In the genomic region with DNA sequence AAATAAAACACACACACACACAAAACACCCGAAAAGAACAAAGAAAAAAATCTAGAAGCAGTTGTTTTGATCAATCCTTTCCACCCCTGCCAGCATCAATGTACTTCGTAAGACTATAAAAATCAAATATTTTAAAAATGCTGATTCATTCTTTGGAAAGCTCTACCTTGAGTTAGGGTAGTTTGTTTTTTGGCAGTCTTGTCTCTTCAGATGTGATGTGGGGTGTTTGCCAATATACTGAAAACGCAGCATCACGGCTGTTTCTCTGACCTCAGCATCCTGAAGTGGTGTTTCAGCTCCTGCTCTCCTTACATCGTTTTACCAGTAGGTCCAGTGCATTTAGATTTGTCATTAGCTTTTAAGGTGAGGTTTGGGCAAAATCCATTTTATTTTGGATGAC, we compare ENCODE assay signal across 23 cellular contexts.
"Had no signal": no experiment of that assay in that cellular context is flagged by ENCODE, and none has a peak within 500 bp of the region (broad histone marks: within the 10 kb centered on the region; RNA-seq: fewer than 3 reads in every experiment).

No MANE protein-coding gene starts in this region.

- H3K4me1 ChIP-seq: colonic mucosa, gastrocnemius medialis, thyroid gland had no signal

- H3K9me3 ChIP-seq: colonic mucosa, gastrocnemius medialis, thyroid gland had no signal

- H3K36me3 ChIP-seq: brain microvascular endothelial cell, colonic mucosa, gastrocnemius medialis, neural progenitor cell had no signal

- H3K9ac ChIP-seq: neural progenitor cell had no signal

- FAIRE-seq: islet of Langerhans had no signal

- H3K4me3 ChIP-seq: colonic mucosa, gastrocnemius medialis, neural progenitor cell, thyroid gland had no signal

- H3K27ac ChIP-seq: brain microvascular endothelial cell, colonic mucosa, epithelial cell of prostate, gastrocnemius medialis, neural progenitor cell, thyroid gland, VCaP had no signal

- ATAC-seq: activated CD4-positive, CD25-positive, alpha-beta regulatory T cell treated with anti-CD3 and anti-CD28 coated beads, Interleukin-2, amount 50 U/mL, for 24 hours; activated CD8-positive, alpha-beta T cell treated with anti-CD3 and anti-CD28 coated beads, Interleukin-2, amount 10 ng/mL, durations not matched to agents 7 days and 5 days; gastrocnemius medialis; left ventricle myocardium superior; naive thymus-derived CD8-positive, alpha-beta T cell; T-cell had no signal

- H3K27me3 ChIP-seq: brain microvascular endothelial cell, colonic mucosa, gastrocnemius medialis, neural progenitor cell, thyroid gland had no signal

- H2AFZ ChIP-seq: neural progenitor cell had no signal

- DNase-seq: activated CD4-positive, alpha-beta T cell treated with anti-CD3 and anti-CD28 coated beads, Interleukin-2, amount 10 ng/mL, durations not matched to agents 24 days and 14 days; activated CD8-positive, alpha-beta T cell treated with anti-CD3 and anti-CD28 coated beads, Interleukin-2, amount 10 ng/mL, durations not matched to agents 7 days and 5 days; activated gamma-delta T cell treated with Interleukin-2 at 50 U/mL for 16 hours; aorta; brain microvascular endothelial cell; colonic mucosa; endodermal cell; gastrocnemius medialis; hippocampal formation; left ventricle myocardium superior; mammary epithelial cell; naive thymus-derived CD8-positive, alpha-beta T cell; posterior cingulate gyrus; stimulated activated CD4-positive, alpha-beta T cell treated with anti-CD3 and anti-CD28 coated beads, Interleukin-12 subunit alpha, Interleukin-12 subunit beta, amount 100 ng/mL, for 4 hours; stimulated activated CD4-positive, alpha-beta T cell treated with anti-CD3 and anti-CD28 coated beads, Interleukin-1b, Interleukin-23, amount 100 ng/mL, for 48 hours; substantia nigra; T-cell had no signal
